ENCODE assay signal across 2 cellular contexts in genomic region chr12:22792198-22792597, GRCh38.
TF ChIP-seq lines count a peak whose summit lies in the region.

No MANE protein-coding gene starts in this region.

TF ChIP-seq in HCT116, 20 proteins besides CTCF, POLR2A, EP300 and RAD21 (continued from another document):
- TF ChIP-seq ZFX (IDR thresholded peaks at IDR 0.05) = no peak
- TF ChIP-seq MAX (IDR thresholded peaks at IDR 0.05) = no peak
- no peak for TF ChIP-seq EZH2 (IDR thresholded peaks at IDR 0.05)
- no peak for TF ChIP-seq ELF1 (IDR thresholded peaks at IDR 0.05; ENCODE audit: borderline replicate concordance, low read depth)

TF ChIP-seq in SK-N-SH treated with all-trans-retinoic acid at 6 μM for 48 hours, 23 proteins besides CTCF, POLR2A, EP300 and RAD21:
- TF ChIP-seq PATZ1 (CRISPR knock-in tag; IDR thresholded peaks at IDR 0.05; ENCODE audit: borderline replicate concordance) (no peak), ZNF70 (CRISPR knock-in tag; IDR thresholded peaks at IDR 0.05) (peak; percentile 89)
